In the genomic region with DNA sequence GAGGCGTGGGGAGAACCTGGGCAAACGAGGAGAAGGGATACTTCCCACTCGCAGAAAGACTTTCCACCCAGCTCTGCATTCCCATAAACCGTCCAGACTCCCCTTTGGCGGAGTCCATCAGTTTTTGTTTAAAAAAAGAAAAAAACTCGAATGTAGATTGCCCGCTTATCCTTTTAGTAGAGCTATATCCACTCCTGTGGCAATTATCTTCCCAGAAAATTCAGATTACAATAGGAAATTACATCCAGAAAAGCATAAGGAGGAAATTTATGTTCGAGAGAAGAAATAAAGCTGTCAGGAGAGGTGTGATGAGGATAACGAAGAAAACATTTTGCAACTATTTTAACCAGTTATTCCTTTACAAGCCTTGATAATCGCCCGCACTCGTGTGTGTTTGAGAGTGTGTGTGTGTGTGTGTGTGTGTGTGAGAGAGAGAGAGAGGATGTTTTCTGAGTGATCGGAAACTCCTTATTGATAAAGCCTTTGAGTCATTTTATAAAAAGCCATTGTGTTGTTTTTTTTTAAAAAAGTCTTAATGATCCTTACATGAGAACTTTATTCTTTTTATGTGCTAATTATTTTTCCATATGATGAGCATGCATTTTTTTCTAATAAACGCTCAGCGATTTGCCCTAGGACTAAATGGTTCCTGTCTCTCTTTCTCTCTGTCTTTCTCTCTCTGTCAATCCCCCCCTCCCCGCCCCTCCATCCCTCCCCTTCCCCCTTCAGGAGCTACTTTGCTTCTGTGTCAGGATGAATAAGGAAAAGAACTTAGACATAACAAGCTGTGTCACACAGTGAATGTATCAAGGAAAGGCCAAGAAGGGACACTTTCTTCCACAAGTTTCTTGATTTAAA, we compare ENCODE assay signal across 8 cellular contexts. TPM values are rescaled to one million over a fixed set of nuclear protein-coding genes. Genes with fewer than 3 reads are reported as not detected.
DNase-seq lines count a peak whose midpoint lies in the region; ATAC-seq, FAIRE-seq and TF ChIP-seq lines count a peak whose summit lies in the region.

No MANE protein-coding gene starts in this region.

- H3K9me1 ChIP-seq in K562 (ENCODE audit: control insufficient read depth, insufficient read depth, low read length), result no peaks in the 10 kb centered on the region

- H3K27ac ChIP-seq in K562 (ENCODE audit: extremely low read depth, low read depth, low read length) (peak overlapping the region; percentile 93), HepG2 (ENCODE audit: extremely low read length, insufficient read depth, low read length) (peak overlapping the region; percentile 85)

- H3K36me3 ChIP-seq in H7 (replicated peaks; ENCODE audit: control insufficient read depth, insufficient read depth, low read length) (no peaks in the 10 kb centered on the region; the same call in 1 of the 2 replicates), K562 (ENCODE audit: control insufficient read depth, insufficient read depth, low read length) (peaks cover 18% of the 10 kb centered on the region), HepG2 (replicated peaks in 1 of 2; ENCODE audit: control insufficient read depth in 1 of 2, insufficient read depth in 2 of 2, low read length in 2 of 2) (peaks cover 0 to 6% of the 10 kb centered on the region in 2 experiments; a peak in 1 of 5 replicates)

- H3K9ac ChIP-seq in K562 (ENCODE audit: insufficient read depth in 1 of 2, low read depth in 2 of 2, low read length in 2 of 2) (peak overlapping the region; percentile 88 to 99), HepG2 (ENCODE audit: insufficient read depth, low read depth, low read length) (peak overlapping the region; percentile 90)

- TF ChIP-seq RAD21 in K562 (CRISPR knock-in tag; conservative IDR thresholded peaks at IDR 0.05 in 1 of 2, IDR thresholded peaks at IDR 0.05 in 1 of 2), result no peak
- no peak for TF ChIP-seq RAD21 in HepG2 (CRISPR knock-in tag; IDR thresholded peaks at IDR 0.05)

- H3K4me1 ChIP-seq in K562 (replicated peaks in 1 of 2; ENCODE audit: control insufficient read depth in 2 of 2, insufficient read depth in 2 of 2, low read length in 2 of 2) (peaks cover 4 to 28% of the 10 kb centered on the region in 2 experiments; a peak in 4 of 5 replicates), HepG2 (ENCODE audit: insufficient read depth, low read length) (peaks cover 33% of the 10 kb centered on the region)

- TF ChIP-seq EP300 in K562 (IDR thresholded peaks at IDR 0.05; ENCODE audit: low read length) (peak; percentile 2; the same call in 1 of the 2 replicates), HepG2 (IDR thresholded peaks at IDR 0.05; ENCODE audit: low read depth in 2 of 2, low read length in 2 of 2) (no peak), HepG2 (CRISPR knock-in tag; IDR thresholded peaks at IDR 0.05; ENCODE audit: borderline replicate concordance) (no peak)

- CTCF ChIA-PET in K562 (lab: Yijun Ruan, JAX; ENCODE audit: low intra/inter-chr PET ratio), result no interaction called here
- CTCF ChIA-PET in HepG2 (lab: Yijun Ruan, JAX; ENCODE audit: low intra/inter-chr PET ratio, low total read pairs), result no interaction called here

- POLR2A ChIA-PET in K562 (lab: Yijun Ruan, JAX) (interaction anchor here (0.6 to 1.5 kb wide), 4 partner anchors 10 to 933 kb away, joined by 3 to 4 read pairs (median 3); no protein-coding TSS in a partner anchor), HepG2 (lab: Yijun Ruan, JAX) (interaction anchor here (1.1 to 3.8 kb wide), 5 partner anchors 27 to 1820 kb away, joined by 3 to 26 read pairs (median 5); a partner anchor contains a TSS)

- H3K4me2 ChIP-seq in K562 (ENCODE audit: insufficient read depth, low read length) (peak overlapping the region; percentile 93), HepG2 (ENCODE audit: low read depth, low read length) (peak overlapping the region; percentile 95)

- FAIRE-seq in K562 (lab: Jason Lieb, UNC) (no peak), HepG2 (lab: Jason Lieb, UNC) (no peak)

- peaks cover 60% of the 10 kb centered on the region for H3K79me2 ChIP-seq in K562 (ENCODE audit: control insufficient read depth, insufficient read depth, low read length)
- peaks cover 44% of the 10 kb centered on the region for H3K79me2 ChIP-seq in HepG2 (ENCODE audit: insufficient read depth, low read length)

- ATAC-seq in K562 (no peak; the same call in 2 of the 3 replicates), HepG2 (no peak), HG03159 (IDR thresholded peaks at IDR 0.05; ENCODE audit: unreplicated experiment) (no peak)
- ATAC-seq in stimulated activated naive CD8-positive, alpha-beta T cell treated with anti-CD3 and anti-CD28 coated beads, Interleukin-15, Interleukin-2, amounts not matched to agents 100 U/mL and 50 U/mL, for 24 hours, result no peak

- WGBS in K562 (ENCODE audit: insufficient coverage, low coverage, missing lambda C conversion rate), result under 1% methylated on average over 13 of the region's 16 CpGs
- 2% methylated on average over 16 of the region's 16 CpGs for WGBS in HepG2 (ENCODE audit: low lambda C conversion rate)

- DNase-seq in H7 (peak; percentile 48), OCI-M1 (lab: John Stamatoyannopoulos, UW) (peak; percentile 59), K562 (ENCODE audit: extremely low read depth in 1 of 4, low spot score in 3 of 4) (peak in 2 of 4 experiments; percentile 47 to 57), HepG2 (ENCODE audit: low spot score) (peak; percentile 24), GM19238 (ENCODE audit: insufficient read length, low spot score) (no peak), AG08396 (ENCODE audit: low spot score) (no peak)
- DNase-seq in stimulated activated naive CD8-positive, alpha-beta T cell treated with anti-CD3 and anti-CD28 coated beads, Interleukin-15, Interleukin-2, amounts not matched to agents 100 U/mL and 50 U/mL, for 24 hours, result peak; percentile 14

- H3K9me3 ChIP-seq in K562 (replicated peaks; ENCODE audit: control insufficient read depth, insufficient read depth, low read depth, low read length) (no peaks in the 10 kb centered on the region), HepG2 (ENCODE audit: low read length) (no peaks in the 10 kb centered on the region)

- in situ Hi-C loops in K562 (cut with MboI), result no loop called here
- in situ Hi-C loops in HepG2 (cut with HindIII; ENCODE audit: extremely low pct_ligation_motif_present, low pct_unique_long_range_greater_than_20kb), result no loop called here

- TF ChIP-seq POLR2A in K562 (conservative IDR thresholded peaks at IDR 0.05), result no peak
- TF ChIP-seq POLR2A in HepG2 (IDR thresholded peaks at IDR 0.05; ENCODE audit: insufficient read depth in 1 of 2, low read depth in 2 of 2, low read length in 2 of 2), result no peak

- TF ChIP-seq CTCF in K562 (IDR thresholded peaks at IDR 0.05 in 2 of 3, conservative IDR thresholded peaks at IDR 0.05 in 1 of 3; ENCODE audit: insufficient read depth in 2 of 3, low read depth in 1 of 3, low read length in 3 of 3) (no peak), HepG2 (CRISPR knock-in tag; IDR thresholded peaks at IDR 0.05) (no peak)

- peaks cover 20% of the 10 kb centered on the region; the same call in 1 of the 2 replicates for H4K20me1 ChIP-seq in K562 (replicated peaks; ENCODE audit: control insufficient read depth, insufficient read depth, low read length)
- peaks cover 25% of the 10 kb centered on the region for H4K20me1 ChIP-seq in HepG2 (ENCODE audit: insufficient read depth, low read length)

- intact Hi-C loops in K562 (cut with micrococcal nuclease) (loop anchor here (5.0 kb wide), 1 partner anchor 104 kb away; no protein-coding TSS in a partner anchor), HepG2 (cut with micrococcal nuclease; ENCODE audit: unreplicated experiment) (loop anchor here (5.0 kb wide), 2 partner anchors 66 to 191 kb away; a partner anchor contains a TSS)

- no TSS peak for BruUV-seq in K562 (replicated peaks; lab: Mats Ljungman, UMichigan)
- BruUV-seq in HepG2 (replicated peaks; lab: Mats Ljungman, UMichigan), result TSS peak; percentile 92

- H3K27me3 ChIP-seq in H7 (ENCODE audit: control insufficient read depth, insufficient read depth, low read length), result no peaks in the 10 kb centered on the region
- no peaks in the 10 kb centered on the region for H3K27me3 ChIP-seq in K562 (ENCODE audit: control insufficient read depth in 2 of 2, insufficient read depth in 2 of 2, low read length in 2 of 2)
- H3K27me3 ChIP-seq in HepG2 (ENCODE audit: control insufficient read depth in 1 of 2, insufficient read depth in 2 of 2, low read length in 2 of 2), result no peaks in the 10 kb centered on the region; a peak in 1 of 5 replicates

- H3K4me3 ChIP-seq in H7 (ENCODE audit: insufficient read depth, low read depth, low read length) (peak overlapping the region; percentile 96), K562 (peak overlapping the region; percentile 75), HepG2 (replicated peaks in 1 of 3; ENCODE audit: insufficient read depth in 1 of 3, low read depth in 2 of 3, low read length in 3 of 3) (peak overlapping the region; percentile 67 to 97 (median 93))

- H2AFZ ChIP-seq in K562 (ENCODE audit: low read depth, low read length) (peak overlapping the region; percentile 84), HepG2 (ENCODE audit: low read length) (peak overlapping the region; percentile 58)

RNA-seq across cellular contexts. Expression of a gene that starts 1.1 kb away (rescaled TPM):
- total RNA-seq in H7 (2014; rRNA removed; shearing (Covaris generic)), result 20.1 and 24.1 TPM in 2 replicates
- total RNA-seq in K562 (2011; cell fraction: chromatin; rRNA removed; ENCODE audit: low replicate concordance), result 5.5 and 20.3 TPM in 2 replicates
- 4.0 and 5.4 TPM in 2 replicates for total RNA-seq in K562 (2011; cell fraction: nucleolus; rRNA removed)
- total RNA-seq in K562 (2011; cell fraction: nucleoplasm; rRNA removed), result 16.5 and 35.3 TPM in 2 replicates
- total RNA-seq in K562 (2014; rRNA removed), result 10.5 and 12.5 TPM in 2 replicates
- total RNA-seq in K562 (2014; rRNA removed; fragmentation: Illumina TruSeq; extraction: Trizol), result 38.1 and 44.4 TPM in 2 replicates
- total RNA-seq in K562 (2015; rRNA removed; fragmentation: Illumina TruSeq; extraction: Trizol), result 29.3 and 30.0 TPM in 2 replicates
- 69.5 and 70.0 TPM in 2 replicates for total RNA-seq in K562 (2021)
- 6.9 and 22.2 TPM in 2 replicates for polyA plus RNA-seq in K562 (2011; rRNA removed)
- polyA plus RNA-seq in K562 (2011; cell fraction: cytosol; rRNA removed), result 4.3 and 6.2 TPM in 2 replicates
- 4.3 and 5.0 TPM in 2 replicates for polyA plus RNA-seq in K562 (2011; cell fraction: nucleus; rRNA removed)
- polyA plus RNA-seq in K562 (2012), result 39.5 and 45.7 TPM in 2 replicates
- 44.2 and 48.8 TPM in 2 replicates for polyA plus RNA-seq in K562 (2014; fragmentation: Illumina TruSeq; extraction: Trizol)
- polyA plus RNA-seq in K562 (2014; fragmentation: Nextera tagmentation; extraction: Ambion mirVana), result 10 to 100 TPM in 1 of 2 experiments, 1 to 10 TPM in 1; 3.7 to 12.3 TPM
- polyA plus RNA-seq in K562 (2014; rRNA removed), result 23.2 and 24.8 TPM in 2 replicates
- polyA minus RNA-seq in K562 (2011; rRNA and poly(A)+ RNA removed), result 18.4 and 33.2 TPM in 2 replicates
- polyA minus RNA-seq in K562 (2011; cell fraction: cytosol; rRNA and poly(A)+ RNA removed), result 16.5 and 25.1 TPM in 2 replicates
- 5.4 and 6.0 TPM in 2 replicates for polyA minus RNA-seq in K562 (2011; cell fraction: nucleus; rRNA and poly(A)+ RNA removed)
- 25.7 and 42.3 TPM in 2 replicates for total RNA-seq in HepG2 (2016; rRNA removed; fragmentation: Illumina TruSeq; extraction: Trizol)
- 8.3 and 8.5 TPM in 2 replicates for total RNA-seq in HepG2 (2016; cell fraction: cytosol; rRNA removed; fragmentation: Illumina TruSeq; extraction: Trizol; ENCODE audit: low read depth)
- 27.2 and 43.7 TPM in 2 replicates for total RNA-seq in HepG2 (2016; cell fraction: insoluble cytoplasmic fraction; rRNA removed; fragmentation: Illumina TruSeq; extraction: Trizol)
- 28.3 and 35.0 TPM in 2 replicates for total RNA-seq in HepG2 (2016; cell fraction: membrane; rRNA removed; fragmentation: Illumina TruSeq; extraction: Trizol)
- total RNA-seq in HepG2 (2016; cell fraction: nucleus; rRNA removed; fragmentation: Illumina TruSeq; extraction: Trizol), result 26.7 and 28.8 TPM in 2 replicates
- 10.5 and 11.6 TPM in 2 replicates for polyA plus RNA-seq in HepG2 (2011; rRNA removed)
- polyA plus RNA-seq in HepG2 (2011; cell fraction: cytosol; rRNA removed), result 4.7 and 9.2 TPM in 2 replicates
- polyA plus RNA-seq in HepG2 (2011; cell fraction: nucleus; rRNA removed), result 4.5 and 5.9 TPM in 2 replicates
- polyA plus RNA-seq in HepG2 (2012), result 45.6 and 57.9 TPM in 2 replicates
- polyA plus RNA-seq in HepG2 (2016; cell fraction: cytosol; fragmentation: Illumina TruSeq; extraction: Trizol; ENCODE audit: low read depth), result 4.1 and 4.4 TPM in 2 replicates
- polyA plus RNA-seq in HepG2 (2016; cell fraction: insoluble cytoplasmic fraction; fragmentation: Illumina TruSeq; extraction: Trizol; ENCODE audit: low read depth), result 62.1 and 62.9 TPM in 2 replicates
- polyA plus RNA-seq in HepG2 (2016; cell fraction: membrane; fragmentation: Illumina TruSeq; extraction: Trizol; ENCODE audit: low read depth), result 17.2 and 17.6 TPM in 2 replicates
- 41.0 and 41.7 TPM in 2 replicates for polyA plus RNA-seq in HepG2 (2016; cell fraction: nucleus; fragmentation: Illumina TruSeq; extraction: Trizol; ENCODE audit: insufficient read depth, low read depth)
- polyA minus RNA-seq in HepG2 (2011; rRNA and poly(A)+ RNA removed; ENCODE audit: low replicate concordance), result 6.3 and 10.2 TPM in 2 replicates
- polyA minus RNA-seq in HepG2 (2011; cell fraction: cytosol; rRNA and poly(A)+ RNA removed), result 29.7 and 31.3 TPM in 2 replicates
- 20.0 and 21.9 TPM in 2 replicates for polyA minus RNA-seq in HepG2 (2011; cell fraction: nucleus; rRNA and poly(A)+ RNA removed)

Comparison
In these comparisons a context has a peak if more than half of its experiments do, and no peak if none do; other contexts are left out.
1. DNase-seq: peak in H7 (single experiment), OCI-M1 (single experiment), HepG2 (single experiment) and stimulated activated naive CD8-positive, alpha-beta T cell treated with anti-CD3 and anti-CD28 coated beads, Interleukin-15, Interleukin-2, amounts not matched to agents 100 U/mL and 50 U/mL, for 24 hours (single experiment); none in GM19238 (single experiment) and AG08396 (single experiment).
2. Peak in every context shown above with its lines, with median percentiles within 50 percentile points of each other: H3K4me3 ChIP-seq.